26 cellular contexts compared by ENCODE assay signal in the genomic region with DNA sequence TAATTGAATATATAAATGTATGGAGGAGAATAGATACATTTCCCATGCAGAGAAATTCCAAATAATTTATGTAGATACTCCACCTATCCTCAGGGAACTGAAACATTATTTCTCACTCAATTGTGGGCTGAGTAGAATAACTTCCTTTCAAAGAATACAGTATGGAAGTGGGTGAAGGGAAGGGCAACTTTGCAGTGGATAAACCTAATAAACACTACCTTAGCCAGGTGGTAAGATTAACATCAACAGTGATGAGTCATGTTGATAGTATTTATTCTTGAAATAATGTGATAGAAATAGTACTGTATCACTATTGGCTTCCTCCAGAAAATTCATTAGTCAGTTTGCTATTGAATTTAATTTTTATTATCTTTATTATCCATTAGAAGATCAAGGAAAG.
"Had no signal": no experiment of that assay in that cellular context is flagged by ENCODE, and none has a peak within 500 bp of the region (broad histone marks: within the 10 kb centered on the region; RNA-seq: fewer than 3 reads in every experiment).

No MANE protein-coding gene starts in this region.

- DNase-seq: kidney glomerular epithelial cell; left colon; left lung; lower lobe of right lung; mesendoderm; naive B cell; natural killer cell; nephron progenitor cell; occipital lobe; ovary; right lobe of liver; stimulated activated CD4-positive, alpha-beta T cell treated with anti-CD3 and anti-CD28 coated beads, Interleukin-1b, Interleukin-23, amount 100 ng/mL, for 48 hours; stimulated activated CD4-positive, alpha-beta T cell treated with anti-CD3 and anti-CD28 coated beads, Interleukin-2, amount 100 ng/mL, for 48 hours; stimulated activated CD4-positive, alpha-beta T cell treated with anti-CD3 and anti-CD28 coated beads, Interleukin-4, amount 100 ng/mL, for 4 hours; stimulated activated CD8-positive, alpha-beta memory T cell treated with anti-CD3 and anti-CD28 coated beads, Interleukin-4, amount 100 ng/mL, for 48 hours; stimulated activated naive CD4-positive, alpha-beta T cell treated with Interleukin-2 at 50 U/mL for 16 hours; stimulated activated naive CD8-positive, alpha-beta T cell treated with anti-CD3 and anti-CD28 coated beads, Interleukin-15, amount 100 ng/mL, for 72 hours; substantia nigra; uterus had no signal

- ATAC-seq: left colon; left lung; lower lobe of right lung; natural killer cell; right lobe of liver; stimulated activated memory B cell treated with anti-CD40 and anti-IgM and Interleukin-4, amounts not matched to agents 10 μg/mL and 1 μg/mL and 100 μg/mL, for 72 hours; stimulated activated naive CD8-positive, alpha-beta T cell treated with anti-CD3 and anti-CD28 coated beads, Interleukin-15, amount 100 ng/mL, for 72 hours had no signal

- H3K4me2 ChIP-seq: neural progenitor cell, smooth muscle cell had no signal

- H3K27ac ChIP-seq: left lung, lower lobe of right lung, neural progenitor cell, neutrophil, ovary, right atrium auricular region, right lobe of liver, tibial nerve, uterus had no signal

- H3K9me3 ChIP-seq: lower lobe of right lung, neutrophil, ovary, right lobe of liver, uterus had no signal

- H3K4me3 ChIP-seq: left lung, lower lobe of right lung, neural progenitor cell, ovary, right atrium auricular region, right lobe of liver, smooth muscle cell, tibial nerve, uterus had no signal

- H3K36me3 ChIP-seq: left lung, lower lobe of right lung, neural progenitor cell, neutrophil, ovary, right atrium auricular region, right lobe of liver, tibial nerve, uterus had no signal

- H3K27me3 ChIP-seq: left lung, neural progenitor cell, neutrophil, ovary, right atrium auricular region, right lobe of liver, tibial nerve, uterus had no signal

- FAIRE-seq: keratinocyte had no signal

- H3K9ac ChIP-seq: neural progenitor cell had no signal

- H2AFZ ChIP-seq: neural progenitor cell had no signal

- H3K4me1 ChIP-seq: left lung, lower lobe of right lung, neural progenitor cell, right atrium auricular region, right lobe of liver, tibial nerve, uterus had no signal
